ENCODE assay signal across 20 cellular contexts in genomic region chr9:72703574-72703973, GRCh38.
DNase-seq lines count a peak whose midpoint lies in the region; ATAC-seq and TF ChIP-seq lines count a peak whose summit lies in the region.
"Had no signal": no experiment of that assay in that cellular context is flagged by ENCODE, and none has a peak within 500 bp of the region (broad histone marks: within the 10 kb centered on the region; RNA-seq: fewer than 3 reads in every experiment).

No MANE protein-coding gene starts in this region.

- H3K4me3 Mint-ChIP-seq in GM23338 = no peak overlapping the region
- H3K4me3 Mint-ChIP-seq: memory B cell had no signal

- WGBS in sigmoid colon, 2 donors = 79 to 84% methylated on average over 4 of the region's 4 CpGs

- TF ChIP-seq POLR2A in sigmoid colon (IDR thresholded peaks at IDR 0.05) = no peak

- H3F3A ChIP-seq in GM23338 (replicated peaks; ENCODE audit: low read depth) = no peaks in the 10 kb centered on the region

- H3K36me3 Mint-ChIP-seq in GM23338 (ENCODE audit: low read depth) = no peaks in the 10 kb centered on the region
- H3K36me3 Mint-ChIP-seq: memory B cell had no signal

- intact Hi-C loops in sigmoid colon (cut with DNase I) = no loop called here

- peak overlapping the region; percentile 94 for H2AFZ ChIP-seq in GM23338

- H3K27me3 Mint-ChIP-seq in GM23338 (ENCODE audit: insufficient read depth, low read depth, poor library complexity) = peaks cover 2% of the 10 kb centered on the region
- H3K27me3 Mint-ChIP-seq: memory B cell had no signal

- no peak overlapping the region for H3K9ac ChIP-seq in adipocyte (ENCODE audit: low read length)

- no peak overlapping the region for H3K27ac Mint-ChIP-seq in GM23338
- H3K27ac Mint-ChIP-seq: memory B cell had no signal

- H3K4me1 ChIP-seq in GM23338 (ENCODE audit: insufficient read depth) (no peaks in the 10 kb centered on the region), adipocyte (ENCODE audit: control insufficient read depth, insufficient read depth, low read length) (no peaks in the 10 kb centered on the region), sigmoid colon (no peaks in the 10 kb centered on the region)
- H3K4me1 ChIP-seq: body of pancreas, Caco-2, right atrium auricular region had no signal

- no peak for TF ChIP-seq EP300 in sigmoid colon (IDR thresholded peaks at IDR 0.05)

- H3K9me3 ChIP-seq in adipocyte (ENCODE audit: control insufficient read depth, low read length) = no peaks in the 10 kb centered on the region
- no peaks in the 10 kb centered on the region for H3K9me3 ChIP-seq in sigmoid colon
- H3K9me3 ChIP-seq: body of pancreas, Caco-2, right atrium auricular region had no signal

- H3K36me3 ChIP-seq in GM23338 (ENCODE audit: insufficient read depth) (no peaks in the 10 kb centered on the region), adipocyte (ENCODE audit: control insufficient read depth, insufficient read depth, low read length, severe bottlenecking) (no peaks in the 10 kb centered on the region), sigmoid colon (no peaks in the 10 kb centered on the region)
- H3K36me3 ChIP-seq: right atrium auricular region had no signal

- TF ChIP-seq CTCF in GM23338 (conservative IDR thresholded peaks at IDR 0.05; ENCODE audit: low read depth in 2 of 2) (no peak), sigmoid colon (IDR thresholded peaks at IDR 0.05) (no peak)

- H3K4me3 ChIP-seq in GM23338 (no peak overlapping the region), adipocyte (ENCODE audit: low read length) (no peak overlapping the region), sigmoid colon (no peak overlapping the region)
- H3K4me3 ChIP-seq: body of pancreas, right atrium auricular region had no signal

- H3K4me2 ChIP-seq in GM23338 = no peak overlapping the region

- no peak overlapping the region for H3K27ac ChIP-seq in GM23338 (ENCODE audit: low read depth)
- no peak overlapping the region for H3K27ac ChIP-seq in sigmoid colon
- H3K27ac ChIP-seq: body of pancreas, right atrium auricular region had no signal

- H4K20me1 ChIP-seq in GM23338 (replicated peaks; ENCODE audit: insufficient read depth) = no peaks in the 10 kb centered on the region

- H3K4me1 Mint-ChIP-seq in GM23338 = peaks cover 2% of the 10 kb centered on the region; the same call in 1 of the 3 replicates
- H3K4me1 Mint-ChIP-seq: memory B cell had no signal

- H3K27me3 ChIP-seq in GM23338 (ENCODE audit: insufficient read depth) (no peaks in the 10 kb centered on the region), adipocyte (replicated peaks; ENCODE audit: control insufficient read depth, insufficient read depth, low read length) (no peaks in the 10 kb centered on the region), sigmoid colon (no peaks in the 10 kb centered on the region)
- H3K27me3 ChIP-seq: body of pancreas, right atrium auricular region had no signal

- H3K79me2 ChIP-seq in GM23338 (replicated peaks; ENCODE audit: insufficient read depth) = no peaks in the 10 kb centered on the region

- H3K9me3 Mint-ChIP-seq in GM23338 = no peaks in the 10 kb centered on the region
- H3K9me3 Mint-ChIP-seq: memory B cell had no signal

- DNase-seq in EH (ENCODE audit: low read depth) (peak; percentile 19), GM23338 (ENCODE audit: low spot score) (no peak), adipocyte (ENCODE audit: low read depth) (peak; percentile 15), medulla oblongata (ENCODE audit: extremely low spot score) (peak; percentile 26), sigmoid colon (no peak), HCEC 1CT (no peak)
- DNase-seq: activated CD4-positive, CD25-positive, alpha-beta regulatory T cell treated with anti-CD3 and anti-CD28 coated beads, Interleukin-2, amount 50 U/mL, for 72 hours; activated CD8-positive, alpha-beta memory T cell treated with anti-CD3 and anti-CD28 coated beads, Interleukin-2, amount 50 U/mL, for 4 hours; activated naive CD4-positive, alpha-beta T cell; body of pancreas; Caco-2; NCI-H2081 treated with DMSO at 0.1 percent for 48 hours; NCI-H524; stimulated activated CD4-positive, alpha-beta T cell treated with anti-CD3 and anti-CD28 coated beads, Interleukin-2, amount 100 ng/mL, for 24 hours; substantia nigra; T-helper 9 cell had no signal

- 0 out of 2 replicates have a peak, but pooled peaks cover 3% of the 10 kb centered on the region for H3K9me2 ChIP-seq in GM23338 (ENCODE audit: insufficient read depth)

- ATAC-seq in GM23338 (no peak), GM21529 (IDR thresholded peaks at IDR 0.05; ENCODE audit: unreplicated experiment) (no peak), GM21723 (IDR thresholded peaks at IDR 0.05; ENCODE audit: unreplicated experiment) (no peak)
- ATAC-seq: body of pancreas had no signal

TF ChIP-seq in GM23338, 12 proteins besides CTCF, POLR2A, EP300 and RAD21 (continues in another document):
- TF ChIP-seq EZH2phosphoT487 (IDR thresholded peaks at IDR 0.05; ENCODE audit: unreplicated experiment) = no peak
- TF ChIP-seq REST (IDR thresholded peaks at IDR 0.05; ENCODE audit: unreplicated experiment) = no peak
- no peak for TF ChIP-seq ZNF114 (CRISPR knock-in tag; IDR thresholded peaks at IDR 0.05)
- no peak for TF ChIP-seq STAT1 (IDR thresholded peaks at IDR 0.05; ENCODE audit: unreplicated experiment)
- TF ChIP-seq CREB1 (CRISPR knock-in tag; IDR thresholded peaks at IDR 0.05; ENCODE audit: low read depth) = no peak
- TF ChIP-seq, protein P1, sequence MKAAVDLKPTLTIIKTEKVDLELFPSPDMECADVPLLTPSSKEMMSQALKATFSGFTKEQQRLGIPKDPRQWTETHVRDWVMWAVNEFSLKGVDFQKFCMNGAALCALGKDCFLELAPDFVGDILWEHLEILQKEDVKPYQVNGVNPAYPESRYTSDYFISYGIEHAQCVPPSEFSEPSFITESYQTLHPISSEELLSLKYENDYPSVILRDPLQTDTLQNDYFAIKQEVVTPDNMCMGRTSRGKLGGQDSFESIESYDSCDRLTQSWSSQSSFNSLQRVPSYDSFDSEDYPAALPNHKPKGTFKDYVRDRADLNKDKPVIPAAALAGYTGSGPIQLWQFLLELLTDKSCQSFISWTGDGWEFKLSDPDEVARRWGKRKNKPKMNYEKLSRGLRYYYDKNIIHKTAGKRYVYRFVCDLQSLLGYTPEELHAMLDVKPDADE (IDR thresholded peaks at IDR 0.05) = no peak
- TF ChIP-seq ZNF331 (CRISPR knock-in tag; IDR thresholded peaks at IDR 0.05; ENCODE audit: low read depth) = no peak
- no peak for TF ChIP-seq EZH2 (IDR thresholded peaks at IDR 0.05; ENCODE audit: low read depth, unreplicated experiment)
- TF ChIP-seq JUNB (IDR thresholded peaks at IDR 0.05; ENCODE audit: unreplicated experiment) = no peak
- TF ChIP-seq NANOG (IDR thresholded peaks at IDR 0.05; ENCODE audit: borderline replicate concordance) = no peak
- TF ChIP-seq POLR2AphosphoS5 (IDR thresholded peaks at IDR 0.05; ENCODE audit: low read depth) = no peak

Comparison
In these comparisons a context has a peak if more than half of its experiments do, and no peak if none do; other contexts are left out.
1. DNase-seq: peak in EH (single experiment), adipocyte (single experiment) and medulla oblongata (single experiment); none in GM23338 (single experiment), sigmoid colon (single experiment) and HCEC 1CT (single experiment).